ENCODE assay signal across 27 cellular contexts in the genomic region with DNA sequence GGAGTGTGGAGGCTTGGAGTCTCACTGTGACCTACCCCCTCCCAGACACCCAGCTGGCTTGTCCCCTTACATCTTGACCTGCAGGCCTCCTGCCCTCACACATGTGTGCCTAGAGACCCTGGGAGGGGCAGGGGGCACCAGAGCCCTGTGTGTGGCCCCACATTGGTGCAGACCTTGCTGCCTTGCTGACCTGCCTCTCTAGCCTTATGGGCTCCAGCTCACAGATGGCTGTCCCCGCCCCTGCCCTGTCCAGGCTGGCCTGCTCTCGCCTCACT. TPM values are rescaled to one million over a fixed set of nuclear protein-coding genes. Genes with fewer than 3 reads are reported as not detected.
"Had no signal": no experiment of that assay in that cellular context is flagged by ENCODE, and none has a peak within 500 bp of the region (broad histone marks: within the 10 kb centered on the region; RNA-seq: fewer than 3 reads in every experiment).

No MANE protein-coding gene starts in this region.

- H3K36me3 ChIP-seq: brain microvascular endothelial cell, cardiac muscle cell, MG63 had no signal

- DNase-seq: activated CD4-positive, alpha-beta T cell treated with anti-CD3 and anti-CD28 coated beads for 36 hours; activated CD4-positive, alpha-beta T cell treated with anti-CD3 and anti-CD28 coated beads, Interleukin-2, amount 50 U/mL, for 1 hour; activated CD8-positive, alpha-beta memory T cell treated with anti-CD3 and anti-CD28 coated beads, Interleukin-2, amount 10 ng/mL, durations not matched to agents 7 days and 5 days; activated effector memory CD4-positive, alpha-beta T cell treated with Interleukin-2 at 50 U/mL for 16 hours; activated naive CD4-positive, alpha-beta T cell; activated T-cell treated with anti-CD3 and anti-CD28 coated beads, Interleukin-2, amount 50 U/mL, for 24 hours; amygdala; brain microvascular endothelial cell; MG63; MV-4-11; NCI-H1092 treated with DMSO at 0.1 percent for 48 hours; NCI-H1417 treated with DMSO at 0.1 percent for 48 hours; NCI-H1694; NCI-H2029; NCI-H2107; NCI-H2171 treated with DMSO at 0.1 percent for 48 hours; NCI-H226; NCI-H526; NCI-H82; SHP77 had no signal

- H3K27me3 Mint-ChIP-seq: activated CD4-positive, alpha-beta T cell treated with anti-CD3 and anti-CD28 coated beads for 36 hours; activated CD8-positive, alpha-beta memory T cell treated with anti-CD3 and anti-CD28 coated beads, Interleukin-2, amount 10 ng/mL, durations not matched to agents 7 days and 5 days; activated naive CD4-positive, alpha-beta T cell treated with anti-CD3 and anti-CD28 coated beads, Interleukin-2, amount 50 U/mL, for 24 hours; activated T-cell treated with anti-CD3 and anti-CD28 coated beads, Interleukin-2, amount 50 U/mL, for 24 hours had no signal

- H3K9me3 Mint-ChIP-seq: activated naive CD4-positive, alpha-beta T cell treated with anti-CD3 and anti-CD28 coated beads, Interleukin-2, amount 50 U/mL, for 24 hours; activated T-cell treated with anti-CD3 and anti-CD28 coated beads, Interleukin-2, amount 50 U/mL, for 24 hours; activated T-helper 1 cell treated with anti-CD3 and anti-CD28 coated beads, Interleukin-12 subunit alpha, Interleukin-12 subunit beta, Interleukin-2, Interleukin-4 antibody, amounts not matched to agents 30 ng/mL and 10 ng/mL and 1 ng/mL, durations not matched to agents 14 hours and 24 hours and 36 hours had no signal

- H3K9me3 ChIP-seq: MG63 had no signal

- FAIRE-seq: astrocyte, RCC 7860 had no signal

- H3K4me1 Mint-ChIP-seq: activated naive CD4-positive, alpha-beta T cell treated with anti-CD3 and anti-CD28 coated beads, Interleukin-2, amount 50 U/mL, for 24 hours had no signal

- H3K4me3 ChIP-seq: cardiac muscle cell, MG63 had no signal

- H3K36me3 Mint-ChIP-seq: activated CD8-positive, alpha-beta memory T cell treated with anti-CD3 and anti-CD28 coated beads, Interleukin-2, amount 10 ng/mL, durations not matched to agents 7 days and 5 days; activated naive CD4-positive, alpha-beta T cell treated with anti-CD3 and anti-CD28 coated beads, Interleukin-2, amount 50 U/mL, for 24 hours had no signal

- H3K27ac ChIP-seq: brain microvascular endothelial cell, cardiac muscle cell, VCaP had no signal

- H3K27ac Mint-ChIP-seq: activated CD4-positive, alpha-beta T cell treated with anti-CD3 and anti-CD28 coated beads for 36 hours; activated CD8-positive, alpha-beta memory T cell treated with anti-CD3 and anti-CD28 coated beads, Interleukin-2, amount 10 ng/mL, durations not matched to agents 7 days and 5 days; activated naive CD4-positive, alpha-beta T cell treated with anti-CD3 and anti-CD28 coated beads, Interleukin-2, amount 50 U/mL, for 24 hours; activated T-cell treated with anti-CD3 and anti-CD28 coated beads, Interleukin-2, amount 50 U/mL, for 24 hours; activated T-helper 1 cell treated with anti-CD3 and anti-CD28 coated beads, Interleukin-12 subunit alpha, Interleukin-12 subunit beta, Interleukin-2, Interleukin-4 antibody, amounts not matched to agents 30 ng/mL and 10 ng/mL and 1 ng/mL, durations not matched to agents 14 hours and 24 hours and 36 hours had no signal

- H3K4me3 Mint-ChIP-seq: activated CD4-positive, alpha-beta T cell treated with anti-CD3 and anti-CD28 coated beads for 36 hours; activated CD8-positive, alpha-beta memory T cell treated with anti-CD3 and anti-CD28 coated beads, Interleukin-2, amount 10 ng/mL, durations not matched to agents 7 days and 5 days; activated naive CD4-positive, alpha-beta T cell treated with anti-CD3 and anti-CD28 coated beads, Interleukin-2, amount 50 U/mL, for 24 hours; activated T-cell treated with anti-CD3 and anti-CD28 coated beads, Interleukin-2, amount 50 U/mL, for 24 hours; activated T-helper 1 cell treated with anti-CD3 and anti-CD28 coated beads, Interleukin-12 subunit alpha, Interleukin-12 subunit beta, Interleukin-2, Interleukin-4 antibody, amounts not matched to agents 30 ng/mL and 10 ng/mL and 1 ng/mL, durations not matched to agents 14 hours and 24 hours and 36 hours had no signal

- H3K27me3 ChIP-seq: brain microvascular endothelial cell, cardiac muscle cell, MG63 had no signal

RNA-seq across cellular contexts. Expression of a gene that starts 9.4 kb away (rescaled TPM):
- total RNA-seq: activated CD4-positive, alpha-beta T cell treated with anti-CD3 and anti-CD28 coated beads for 36 hours; T-helper 2 cell treated with Interferon-gamma antibody and Interleukin-4, amounts not matched to agents 100 ng/mL and 5 ng/mL, for 36 hours had no signal
